ENCODE assay signal across 10 cellular contexts in genomic region chr1:27979151-27979858, GRCh38. TPM values are rescaled to one million over a fixed set of nuclear protein-coding genes. Genes with fewer than 3 reads are reported as not detected.
DNase-seq lines count a peak whose midpoint lies in the region; ATAC-seq, FAIRE-seq and TF ChIP-seq lines count a peak whose summit lies in the region.
"Had no signal": no experiment of that assay in that cellular context is flagged by ENCODE, and none has a peak within 500 bp of the region (broad histone marks: within the 10 kb centered on the region; RNA-seq: fewer than 3 reads in every experiment).

No MANE protein-coding gene starts in this region.

- no peak overlapping the region for H3K27ac Mint-ChIP-seq in activated CD4-positive, alpha-beta memory T cell treated with anti-CD3 and anti-CD28 coated beads for 36 hours

- CTCF ChIA-PET in activated CD4-positive, alpha-beta memory T cell treated with anti-CD3 and anti-CD28 coated beads for 36 hours (lab: Charles Lee), result interaction anchor here (0.8 to 3.4 kb wide), 9 partner anchors 12 to 230 kb away, joined by 3 to 32 read pairs (median 4); no protein-coding TSS in a partner anchor

- FAIRE-seq in bronchial epithelial cell (lab: Jason Lieb, UNC), result no peak
- FAIRE-seq: endometrium had no signal

- no peaks in the 10 kb centered on the region for H3K4me1 ChIP-seq in vagina

- no peaks in the 10 kb centered on the region for H3K4me1 Mint-ChIP-seq in activated CD4-positive, alpha-beta memory T cell treated with anti-CD3 and anti-CD28 coated beads for 36 hours (ENCODE audit: low read depth)

- H3K4me3 ChIP-seq in GM12864 (ENCODE audit: low read depth, low read length), result no peak overlapping the region
- H3K4me3 ChIP-seq in bronchial epithelial cell (ENCODE audit: low read depth, low read length), result no peak overlapping the region
- H3K4me3 ChIP-seq in vagina, result no peak overlapping the region
- H3K4me3 ChIP-seq: thoracic aorta had no signal

- H3K36me3 ChIP-seq in bronchial epithelial cell (ENCODE audit: control insufficient read depth, insufficient read depth, low read length), result peaks cover 3% of the 10 kb centered on the region
- H3K36me3 ChIP-seq in vagina, result peaks cover 0 to 19% of the 10 kb centered on the region in 2 donors
- H3K36me3 ChIP-seq: thoracic aorta had no signal

- POLR2A ChIA-PET in activated CD4-positive, alpha-beta memory T cell treated with anti-CD3 and anti-CD28 coated beads for 36 hours (lab: Charles Lee), result no interaction called here

- peaks cover 5% of the 10 kb centered on the region for H3K36me3 Mint-ChIP-seq in activated CD4-positive, alpha-beta memory T cell treated with anti-CD3 and anti-CD28 coated beads for 36 hours

- DNase-seq in AG08396 (ENCODE audit: low spot score) (peak; percentile 45), GM12864 (ENCODE audit: low read depth) (no peak), NCI-H460 (ENCODE audit: extremely low read depth, low read depth) (peak; percentile 54), bronchial epithelial cell (ENCODE audit: low read depth) (peak; percentile 69), left lobe of liver (ENCODE audit: low spot score) (no peak), vagina (ENCODE audit: extremely low spot score in 2 of 2) (no peak), NCI-H2081 treated with DMSO at 0.1 percent for 48 hours (lab: John Stamatoyannopoulos, UW) (no peak)
- no peak for DNase-seq in activated CD4-positive, alpha-beta memory T cell treated with anti-CD3 and anti-CD28 coated beads for 36 hours

- no peak overlapping the region for H3K4me3 Mint-ChIP-seq in activated CD4-positive, alpha-beta memory T cell treated with anti-CD3 and anti-CD28 coated beads for 36 hours

- ATAC-seq in left lobe of liver, result peak; percentile 81

- H3K27me3 Mint-ChIP-seq in activated CD4-positive, alpha-beta memory T cell treated with anti-CD3 and anti-CD28 coated beads for 36 hours, result no peaks in the 10 kb centered on the region

- no peak overlapping the region for H3K27ac ChIP-seq in vagina
- H3K27ac ChIP-seq: thoracic aorta had no signal

- no peaks in the 10 kb centered on the region for H3K9me3 ChIP-seq in vagina
- H3K9me3 ChIP-seq: thoracic aorta had no signal

- no peaks in the 10 kb centered on the region for H3K27me3 ChIP-seq in bronchial epithelial cell (ENCODE audit: control insufficient read depth, insufficient read depth, low read length)
- H3K27me3 ChIP-seq in vagina, result no peaks in the 10 kb centered on the region

- H3K9me3 Mint-ChIP-seq in activated CD4-positive, alpha-beta memory T cell treated with anti-CD3 and anti-CD28 coated beads for 36 hours, result no peaks in the 10 kb centered on the region

- intact Hi-C loops in vagina (cut with DNase I), result no loop called here
- intact Hi-C loops in activated CD4-positive, alpha-beta memory T cell treated with anti-CD3 and anti-CD28 coated beads for 36 hours (cut with micrococcal nuclease), result loop anchor here (1.0 kb wide), 3 partner anchors 20 to 121 kb away; partner anchors contain the start of gene XKR8

- no peak for TF ChIP-seq POLR2A in vagina (IDR thresholded peaks at IDR 0.05)

- peak; percentile 40 for TF ChIP-seq CTCF in GM12864 (IDR thresholded peaks at IDR 0.05; ENCODE audit: low read depth, low read length, missing control alignments)
- peak; percentile 43 for TF ChIP-seq CTCF in bronchial epithelial cell (IDR thresholded peaks at IDR 0.05; ENCODE audit: insufficient read depth, low read length, severe bottlenecking)
- TF ChIP-seq CTCF in vagina (IDR thresholded peaks at IDR 0.05), result peak; percentile 29 to 52 (median 46)

RNA-seq across cellular contexts. Expression of gene XKR8, which starts 19.5 kb away (rescaled TPM):
- total RNA-seq in NCI-H460 (2014; rRNA removed; shearing (Covaris generic)), result 1.9 and 2.5 TPM in 2 replicates
- polyA plus RNA-seq in NCI-H460 (2014; cell fraction: nucleus; rRNA removed), result 2.1 and 2.6 TPM in 2 replicates
- total RNA-seq in bronchial epithelial cell (2.4 and 3.2 TPM in 2 replicates), left lobe of liver (8.5 TPM), vagina (7.4 TPM)
- 1 to 10 TPM; 7.1 to 8.9 TPM for total RNA-seq in activated CD4-positive, alpha-beta memory T cell treated with anti-CD3 and anti-CD28 coated beads for 36 hours

RNA-seq across cellular contexts. Expression of gene SMPDL3B, which starts 44.5 kb away (rescaled TPM):
- total RNA-seq in NCI-H460 (2014; rRNA removed; shearing (Covaris generic)), result 0.94 and 0.98 TPM in 2 replicates
- polyA plus RNA-seq in NCI-H460 (2014; cell fraction: nucleus; rRNA removed), result 0.18 and 1.3 TPM in 2 replicates
- 2.4 and 2.7 TPM in 2 replicates for total RNA-seq in bronchial epithelial cell
- 0.50 TPM for total RNA-seq in left lobe of liver
- 2.0 TPM for total RNA-seq in vagina
- total RNA-seq in activated CD4-positive, alpha-beta memory T cell treated with anti-CD3 and anti-CD28 coated beads for 36 hours, result under 1 TPM; 0.36 to 0.46 TPM
- total RNA-seq: thoracic aorta had no signal

Comparison
In these comparisons a context has a peak if more than half of its experiments do, and no peak if none do; other contexts are left out.
1. DNase-seq: peak in AG08396 (single experiment), NCI-H460 (single experiment) and bronchial epithelial cell (single experiment); none in GM12864 (single experiment), left lobe of liver (single experiment), vagina (0 of 2), activated CD4-positive, alpha-beta memory T cell treated with anti-CD3 and anti-CD28 coated beads for 36 hours (single experiment) and NCI-H2081 treated with DMSO at 0.1 percent for 48 hours (single experiment).
2. Peak in every context shown above with its lines, with median percentiles within 50 percentile points of each other: CTCF ChIP-seq.